In genomic region chr14:105065280-105066228, GRCh38 we compare ENCODE assay signal across 9 cellular contexts. TPM values are rescaled to one million over a fixed set of nuclear protein-coding genes. Genes with fewer than 3 reads are reported as not detected.
DNase-seq lines count a peak whose midpoint lies in the region; ATAC-seq and TF ChIP-seq lines count a peak whose summit lies in the region.
"Had no signal": no experiment of that assay in that cellular context is flagged by ENCODE, and none has a peak within 500 bp of the region (broad histone marks: within the 10 kb centered on the region; RNA-seq: fewer than 3 reads in every experiment).

Gene GPR132 (minus strand): TSS chr14:105065430. CDS start chr14:105055420, 10,010 bp downstream.

- intact Hi-C loops in Caco-2 (cut with micrococcal nuclease; ENCODE audit: unreplicated experiment): no loop called here
- intact Hi-C loops in heart right ventricle (cut with DNase I): no loop called here

- no peak for TF ChIP-seq CTCF in Caco-2 (IDR thresholded peaks at IDR 0.05; ENCODE audit: insufficient read depth in 1 of 2, low read depth in 1 of 2, low read length in 1 of 2, severe bottlenecking in 1 of 2, unreplicated experiment in 1 of 2)
- no peak for TF ChIP-seq CTCF in heart right ventricle (IDR thresholded peaks at IDR 0.05)
- no peak for TF ChIP-seq CTCF in osteocyte (IDR thresholded peaks at IDR 0.05)

- H3K9me3 Mint-ChIP-seq in Caco-2 (ENCODE audit: unreplicated experiment): no peaks in the 10 kb centered on the region
- H3K9me3 Mint-ChIP-seq in osteocyte (ENCODE audit: unreplicated experiment): no peaks in the 10 kb centered on the region

- H3K4me1 Mint-ChIP-seq in Caco-2 (ENCODE audit: low read depth, unreplicated experiment): peaks cover 8% of the 10 kb centered on the region
- H3K4me1 Mint-ChIP-seq in osteocyte (ENCODE audit: unreplicated experiment): peaks cover 6% of the 10 kb centered on the region

- H3K9me3 ChIP-seq in Caco-2 (no peaks in the 10 kb centered on the region), heart right ventricle (no peaks in the 10 kb centered on the region)
- H3K9me3 ChIP-seq: gastrocnemius medialis had no signal

- peak within 1 kb of the TSS; percentile 56 for H3K27ac Mint-ChIP-seq in Caco-2 (ENCODE audit: unreplicated experiment)
- no peak within 1 kb of the TSS for H3K27ac Mint-ChIP-seq in osteocyte (ENCODE audit: unreplicated experiment)

- CTCF ChIA-PET in Caco-2 (lab: Charles Lee): no interaction called here

- DNase-seq in Caco-2: no peak
- DNase-seq in NCI-H226: peak; percentile 63
- DNase-seq in activated CD8-positive, alpha-beta memory T cell treated with anti-CD3 and anti-CD28 coated beads, Interleukin-2, amount 50 U/mL, for 48 hours: peak; percentile 88
- peak in 1 of 2 donors; percentile 34 for DNase-seq in heart right ventricle
- peak; percentile 77 for DNase-seq in stimulated activated CD4-positive, alpha-beta T cell treated with anti-CD3 and anti-CD28 coated beads, Interleukin-4, amount 100 ng/mL, for 1 hour
- DNase-seq in DMS53 (lab: John Stamatoyannopoulos, UW): no peak
- no peak for DNase-seq in osteocyte (ENCODE audit: extremely low spot score, unreplicated experiment)

- H3K27me3 Mint-ChIP-seq in Caco-2 (ENCODE audit: insufficient read depth, unreplicated experiment): no peaks in the 10 kb centered on the region
- H3K27me3 Mint-ChIP-seq in osteocyte (ENCODE audit: unreplicated experiment): peaks cover 2% of the 10 kb centered on the region

- no peaks in the 10 kb centered on the region for H3K36me3 Mint-ChIP-seq in Caco-2 (ENCODE audit: insufficient read depth, unreplicated experiment)
- H3K36me3 Mint-ChIP-seq in osteocyte (ENCODE audit: unreplicated experiment): no peaks in the 10 kb centered on the region

- H3K27me3 ChIP-seq in Caco-2 (replicated peaks; ENCODE audit: control insufficient read depth, insufficient read depth, low read length) (no peaks in the 10 kb centered on the region), heart right ventricle (peaks cover 0 to 10% (median 0%) of the 10 kb centered on the region in 7 donors)
- H3K27me3 ChIP-seq: gastrocnemius medialis had no signal

- H3K27ac ChIP-seq in heart right ventricle: peak within 1 kb of the TSS in 8 of 10 donors; percentile 49 to 96 (median 61)

- POLR2A ChIA-PET in Caco-2 (lab: Charles Lee): no interaction called here

- H3K4me3 ChIP-seq in Caco-2 (ENCODE audit: low read depth, low read length): no peak within 1 kb of the TSS
- peak within 1 kb of the TSS in 6 of 10 donors; percentile 23 to 60 (median 32) for H3K4me3 ChIP-seq in heart right ventricle

- BruUV-seq in Caco-2 (replicated peaks; lab: Mats Ljungman, UMichigan): no TSS peak

- H3K4me3 Mint-ChIP-seq in Caco-2 (ENCODE audit: unreplicated experiment): peak within 1 kb of the TSS; percentile 17
- no peak within 1 kb of the TSS for H3K4me3 Mint-ChIP-seq in osteocyte (ENCODE audit: unreplicated experiment)

- WGBS in heart right ventricle, 2 donors: 64 to 75% methylated on average over 22 of the region's 22 CpGs

- ATAC-seq in GM21723 (IDR thresholded peaks at IDR 0.05; ENCODE audit: unreplicated experiment) (peak; percentile 50), heart right ventricle (peak; percentile 8 to 47 (median 26))

- no peaks in the 10 kb centered on the region for H3K36me3 ChIP-seq in Caco-2 (ENCODE audit: control insufficient read depth, insufficient read depth, low read length)
- H3K36me3 ChIP-seq in heart right ventricle: no peaks in the 10 kb centered on the region
- H3K36me3 ChIP-seq: gastrocnemius medialis had no signal

- H3K4me1 ChIP-seq in Caco-2 (peaks cover 17% of the 10 kb centered on the region), heart right ventricle (peaks cover 14 to 92% (median 28%) of the 10 kb centered on the region in 9 donors)

RNA-seq across cellular contexts. Expression of gene GPR132, which starts in this region (rescaled TPM):
- total RNA-seq in Caco-2 (2022): 0.19 TPM in 1 of 2 replicates, not detected in the other
- total RNA-seq in heart right ventricle: 1 to 10 TPM in 2 of 10 donors, under 1 TPM in 8; 0.19 to 4.1 (median 0.82) TPM
- under 1 TPM; 0.35 to 0.88 TPM for polyA plus RNA-seq in heart right ventricle
- total RNA-seq in osteocyte: 0.16 and 0.24 TPM in 2 replicates

Comparison
In these comparisons a context has a peak if more than half of its experiments do, and no peak if none do; other contexts are left out.
1. DNase-seq: peak in NCI-H226 (single experiment), activated CD8-positive, alpha-beta memory T cell treated with anti-CD3 and anti-CD28 coated beads, Interleukin-2, amount 50 U/mL, for 48 hours (single experiment) and stimulated activated CD4-positive, alpha-beta T cell treated with anti-CD3 and anti-CD28 coated beads, Interleukin-4, amount 100 ng/mL, for 1 hour (single experiment); none in Caco-2 (0 of 2), DMS53 (single experiment) and osteocyte (single experiment).